ENCODE assay signal across 38 cellular contexts in the genomic region with DNA sequence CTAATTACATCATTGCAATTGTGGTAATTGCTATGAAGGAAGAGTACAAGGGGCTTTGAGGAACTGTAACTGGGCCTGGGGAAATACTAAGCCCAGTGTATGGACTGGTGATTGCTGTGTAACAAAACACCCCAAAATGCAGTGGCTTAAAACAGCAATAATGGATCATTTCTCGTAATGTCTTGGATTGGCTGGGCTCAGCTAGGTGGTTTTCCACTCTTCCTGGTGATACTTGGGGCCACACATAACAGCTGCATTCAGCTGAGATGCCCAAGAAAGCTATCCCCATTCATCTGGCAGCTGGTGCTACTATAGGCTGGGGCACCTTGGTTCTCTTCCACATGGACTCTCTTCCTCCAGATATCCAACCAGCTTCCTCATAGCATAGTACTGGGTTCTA.
"Had no signal": no experiment of that assay in that cellular context is flagged by ENCODE, and none has a peak within 500 bp of the region (broad histone marks: within the 10 kb centered on the region; RNA-seq: fewer than 3 reads in every experiment).

No MANE protein-coding gene starts in this region.

- FAIRE-seq: astrocyte had no signal

- H3K9me3 Mint-ChIP-seq: activated naive CD4-positive, alpha-beta T cell treated with anti-CD3 and anti-CD28 coated beads for 36 hours; activated naive CD4-positive, alpha-beta T cell treated with anti-CD3 and anti-CD28 coated beads, Interleukin-2, amount 50 U/mL, for 24 hours; activated naive CD8-positive, alpha-beta T cell treated with anti-CD3 and anti-CD28 coated beads, Interleukin-2, amount 10 ng/mL, durations not matched to agents 7 days and 5 days; activated naive CD8-positive, alpha-beta T cell treated with anti-CD3 and anti-CD28 coated beads, Interleukin-2, amount 50 U/mL, for 24 hours; activated T-cell treated with anti-CD3 and anti-CD28 coated beads, Interleukin-2, amount 50 U/mL, for 24 hours; activated T-helper 1 cell treated with anti-CD3 and anti-CD28 coated beads, Interleukin-12 subunit alpha, Interleukin-12 subunit beta, Interleukin-2, Interleukin-4 antibody, amounts not matched to agents 30 ng/mL and 10 ng/mL and 1 ng/mL, durations not matched to agents 14 hours and 24 hours and 36 hours; activated T-helper 2 cell treated with anti-CD3 and anti-CD28 coated beads, Interferon-gamma antibody, Interleukin-2, Interleukin-4, amounts not matched to agents 10 μg/mL and 5 μg/mL and 100 μg/mL, durations not matched to agents 14 hours and 24 hours and 36 hours; central memory CD8-positive, alpha-beta T cell had no signal

- H3K4me1 Mint-ChIP-seq: activated naive CD4-positive, alpha-beta T cell treated with anti-CD3 and anti-CD28 coated beads, Interleukin-2, amount 10 ng/mL, durations not matched to agents 7 days and 5 days; activated naive CD4-positive, alpha-beta T cell treated with anti-CD3 and anti-CD28 coated beads, Interleukin-2, amount 50 U/mL, for 24 hours; activated naive CD8-positive, alpha-beta T cell treated with anti-CD3 and anti-CD28 coated beads for 36 hours; activated naive CD8-positive, alpha-beta T cell treated with anti-CD3 and anti-CD28 coated beads, Interleukin-2, amount 10 ng/mL, durations not matched to agents 7 days and 5 days; activated naive CD8-positive, alpha-beta T cell treated with anti-CD3 and anti-CD28 coated beads, Interleukin-2, amount 50 U/mL, for 24 hours; activated T-helper 17 cell treated with anti-CD3 and anti-CD28 coated beads, Interleukin-2, amount 50 U/mL, for 72 hours; brain; central memory CD8-positive, alpha-beta T cell had no signal

- H3K4me3 Mint-ChIP-seq: activated naive CD4-positive, alpha-beta T cell treated with anti-CD3 and anti-CD28 coated beads for 36 hours; activated naive CD4-positive, alpha-beta T cell treated with anti-CD3 and anti-CD28 coated beads, Interleukin-2, amount 10 ng/mL, durations not matched to agents 7 days and 5 days; activated naive CD4-positive, alpha-beta T cell treated with anti-CD3 and anti-CD28 coated beads, Interleukin-2, amount 50 U/mL, for 24 hours; activated naive CD8-positive, alpha-beta T cell; activated naive CD8-positive, alpha-beta T cell treated with anti-CD3 and anti-CD28 coated beads for 36 hours; activated naive CD8-positive, alpha-beta T cell treated with anti-CD3 and anti-CD28 coated beads, Interleukin-2, amount 10 ng/mL, durations not matched to agents 7 days and 5 days; activated naive CD8-positive, alpha-beta T cell treated with anti-CD3 and anti-CD28 coated beads, Interleukin-2, amount 50 U/mL, for 24 hours; activated T-cell treated with anti-CD3 and anti-CD28 coated beads, Interleukin-2, amount 50 U/mL, for 24 hours; activated T-cell treated with anti-CD3 and anti-CD28 coated beads, Interleukin-2, amount 50 U/mL, for 4 hours; activated T-cell treated with anti-CD3 and anti-CD28 coated beads, Interleukin-2, amount 50 U/mL, for 72 hours; activated T-helper 1 cell treated with anti-CD3 and anti-CD28 coated beads, Interleukin-12 subunit alpha, Interleukin-12 subunit beta, Interleukin-2, Interleukin-4 antibody, amounts not matched to agents 30 ng/mL and 10 ng/mL and 1 ng/mL, durations not matched to agents 14 hours and 24 hours and 36 hours; activated T-helper 17 cell treated with anti-CD3 and anti-CD28 coated beads, Interleukin-2, amount 50 U/mL, for 72 hours; brain; central memory CD8-positive, alpha-beta T cell had no signal

- H3K4me3 ChIP-seq: adrenal gland, ascending aorta, body of pancreas, breast epithelium, cardiac muscle cell had no signal

- H3K36me3 ChIP-seq: adrenal gland, ascending aorta, brain microvascular endothelial cell, breast epithelium, cardiac muscle cell had no signal

- H3K27me3 ChIP-seq: adrenal gland, ascending aorta, body of pancreas, brain microvascular endothelial cell, breast epithelium, cardiac muscle cell had no signal

- H3K27ac Mint-ChIP-seq: activated naive CD4-positive, alpha-beta T cell treated with anti-CD3 and anti-CD28 coated beads for 36 hours; activated naive CD4-positive, alpha-beta T cell treated with anti-CD3 and anti-CD28 coated beads, Interleukin-2, amount 10 ng/mL, durations not matched to agents 7 days and 5 days; activated naive CD4-positive, alpha-beta T cell treated with anti-CD3 and anti-CD28 coated beads, Interleukin-2, amount 50 U/mL, for 24 hours; activated naive CD4-positive, alpha-beta T cell treated with anti-CD3 and anti-CD28 coated beads, Interleukin-2, amount 50 U/mL, for 72 hours; activated naive CD8-positive, alpha-beta T cell; activated naive CD8-positive, alpha-beta T cell treated with anti-CD3 and anti-CD28 coated beads for 36 hours; activated naive CD8-positive, alpha-beta T cell treated with anti-CD3 and anti-CD28 coated beads, Interleukin-2, amount 10 ng/mL, durations not matched to agents 7 days and 5 days; activated naive CD8-positive, alpha-beta T cell treated with anti-CD3 and anti-CD28 coated beads, Interleukin-2, amount 50 U/mL, for 24 hours; activated T-cell treated with anti-CD3 and anti-CD28 coated beads, Interleukin-2, amount 50 U/mL, for 24 hours; activated T-cell treated with anti-CD3 and anti-CD28 coated beads, Interleukin-2, amount 50 U/mL, for 72 hours; activated T-helper 1 cell treated with anti-CD3 and anti-CD28 coated beads, Interleukin-12 subunit alpha, Interleukin-12 subunit beta, Interleukin-2, Interleukin-4 antibody, amounts not matched to agents 30 ng/mL and 10 ng/mL and 1 ng/mL, durations not matched to agents 14 hours and 24 hours and 36 hours; activated T-helper 17 cell treated with anti-CD3 and anti-CD28 coated beads, Interleukin-2, amount 50 U/mL, for 72 hours; activated T-helper 2 cell treated with anti-CD3 and anti-CD28 coated beads, Interferon-gamma antibody, Interleukin-2, Interleukin-4, amounts not matched to agents 10 μg/mL and 5 μg/mL and 100 μg/mL, durations not matched to agents 14 hours and 24 hours and 36 hours; brain had no signal

- H3K27ac ChIP-seq: adrenal gland, ascending aorta, body of pancreas, brain microvascular endothelial cell, breast epithelium, cardiac muscle cell had no signal

- DNase-seq: activated effector memory CD4-positive, alpha-beta T cell treated with anti-CD3 and anti-CD28 coated beads, Interleukin-2, amount 50 U/mL, for 16 hours; activated effector memory CD4-positive, alpha-beta T cell treated with Interleukin-2 at 50 U/mL for 16 hours; activated gamma-delta T cell; activated gamma-delta T cell treated with Interleukin-2 at 50 U/mL for 16 hours; activated naive CD4-positive, alpha-beta T cell; activated naive CD4-positive, alpha-beta T cell treated with anti-CD3 and anti-CD28 coated beads for 36 hours; activated naive CD4-positive, alpha-beta T cell treated with anti-CD3 and anti-CD28 coated beads, Interleukin-2, amount 10 ng/mL, durations not matched to agents 7 days and 5 days; activated naive CD4-positive, alpha-beta T cell treated with anti-CD3 and anti-CD28 coated beads, Interleukin-2, amount 50 U/mL, for 16 hours; activated naive CD4-positive, alpha-beta T cell treated with Interleukin-2 at 50 U/mL for 16 hours; activated naive CD8-positive, alpha-beta T cell treated with anti-CD3 and anti-CD28 coated beads for 36 hours; activated naive CD8-positive, alpha-beta T cell treated with anti-CD3 and anti-CD28 coated beads, Interleukin-2, amount 10 ng/mL, durations not matched to agents 7 days and 5 days; activated naive CD8-positive, alpha-beta T cell treated with anti-CD3 and anti-CD28 coated beads, Interleukin-2, amount 50 U/mL, for 24 hours; activated T-cell treated with anti-CD3 and anti-CD28 coated beads, Interleukin-2, amount 50 U/mL, for 1 hour; activated T-cell treated with anti-CD3 and anti-CD28 coated beads, Interleukin-2, amount 50 U/mL, for 24 hours; activated T-cell treated with anti-CD3 and anti-CD28 coated beads, Interleukin-2, amount 50 U/mL, for 4 hours; activated T-cell treated with anti-CD3 and anti-CD28 coated beads, Interleukin-2, amount 50 U/mL, for 48 hours; activated T-cell treated with anti-CD3 and anti-CD28 coated beads, Interleukin-2, amount 50 U/mL, for 72 hours; adrenal gland; amniotic stem cell; amygdala; anterior cingulate cortex; aorta; body of pancreas; brain microvascular endothelial cell; central memory CD4-positive, alpha-beta T cell; cerebellar nuclear complex had no signal

- ATAC-seq: activated naive CD4-positive, alpha-beta T cell treated with anti-CD3 and anti-CD28 coated beads, Interleukin-2, amount 50 U/mL, for 72 hours; activated naive CD8-positive, alpha-beta T cell treated with anti-CD3 and anti-CD28 coated beads, Interleukin-2, amount 50 U/mL, for 24 hours; activated T-cell treated with anti-CD3 and anti-CD28 coated beads, Interleukin-2, amount 50 U/mL, for 4 hours; activated T-cell treated with anti-CD3 and anti-CD28 coated beads, Interleukin-2, amount 50 U/mL, for 72 hours; activated T-helper 17 cell treated with anti-CD3 and anti-CD28 coated beads, Interleukin-2, amount 50 U/mL, for 72 hours; body of pancreas had no signal

- H3K9me3 ChIP-seq: adrenal gland had no signal

- H3K36me3 Mint-ChIP-seq: activated naive CD4-positive, alpha-beta T cell treated with anti-CD3 and anti-CD28 coated beads, Interleukin-2, amount 10 ng/mL, durations not matched to agents 7 days and 5 days; activated naive CD4-positive, alpha-beta T cell treated with anti-CD3 and anti-CD28 coated beads, Interleukin-2, amount 50 U/mL, for 24 hours; activated naive CD4-positive, alpha-beta T cell treated with anti-CD3 and anti-CD28 coated beads, Interleukin-2, amount 50 U/mL, for 72 hours; activated naive CD8-positive, alpha-beta T cell; activated naive CD8-positive, alpha-beta T cell treated with anti-CD3 and anti-CD28 coated beads for 36 hours; activated naive CD8-positive, alpha-beta T cell treated with anti-CD3 and anti-CD28 coated beads, Interleukin-2, amount 10 ng/mL, durations not matched to agents 7 days and 5 days had no signal

- H3K4me1 ChIP-seq: adrenal gland, ascending aorta, body of pancreas, breast epithelium had no signal
